Comparison of ENCODE assay signal across 10 cellular contexts in the genomic region with DNA sequence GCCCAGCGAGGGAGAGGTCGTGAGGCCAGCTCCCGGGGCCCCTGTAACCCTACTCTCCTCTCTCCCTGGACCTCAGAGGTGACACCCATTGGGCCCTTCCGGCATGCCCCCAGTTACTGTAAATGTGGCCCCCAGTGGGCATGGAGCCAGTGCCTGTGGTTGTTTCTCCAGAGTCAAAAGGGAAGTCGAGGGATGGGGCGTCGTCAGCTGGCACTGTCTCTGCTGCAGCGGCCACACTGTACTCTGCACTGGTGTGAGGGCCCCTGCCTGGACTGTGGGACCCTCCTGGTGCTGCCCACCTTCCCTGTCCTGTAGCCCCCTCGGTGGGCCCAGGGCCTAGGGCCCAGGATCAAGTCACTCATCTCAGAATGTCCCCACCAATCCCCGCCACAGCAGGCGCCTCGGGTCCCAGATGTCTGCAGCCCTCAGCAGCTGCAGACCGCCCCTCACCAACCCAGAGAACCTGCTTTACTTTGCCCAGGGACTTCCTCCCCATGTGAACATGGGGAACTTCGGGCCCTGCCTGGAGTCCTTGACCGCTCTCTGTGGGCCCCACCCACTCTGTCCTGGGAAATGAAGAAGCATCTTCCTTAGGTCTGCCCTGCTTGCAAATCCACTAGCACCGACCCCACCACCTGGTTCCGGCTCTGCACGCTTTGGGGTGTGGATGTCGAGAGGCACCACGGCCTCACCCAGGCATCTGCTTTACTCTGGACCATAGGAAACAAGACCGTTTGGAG. TPM values are rescaled to one million over a fixed set of nuclear protein-coding genes. Genes with fewer than 3 reads are reported as not detected.
A peak's percentile ranks its signal among the peaks of the same experiment; 100 is the strongest.
DNase-seq lines count a peak whose midpoint lies in the region; ATAC-seq, FAIRE-seq and TF ChIP-seq lines count a peak whose summit lies in the region.
"Had no signal": no experiment of that assay in that cellular context is flagged by ENCODE, and none has a peak within 500 bp of the region (broad histone marks: within the 10 kb centered on the region; RNA-seq: fewer than 3 reads in every experiment).

No MANE protein-coding gene starts in this region.

- H3K9ac ChIP-seq in PC-3 (ENCODE audit: low read length) (no peak overlapping the region), endothelial cell of umbilical vein (replicated peaks; ENCODE audit: extremely low read depth, insufficient read depth, low read length) (no peak overlapping the region), Karpas-422 (ENCODE audit: low read length) (no peak overlapping the region)

- H3K79me2 ChIP-seq in PC-3 (ENCODE audit: low read length) = no peaks in the 10 kb centered on the region
- no peaks in the 10 kb centered on the region for H3K79me2 ChIP-seq in endothelial cell of umbilical vein (ENCODE audit: control insufficient read depth, insufficient read depth, low read length)
- H3K79me2 ChIP-seq in osteoblast (ENCODE audit: insufficient read depth, low read length) = no peaks in the 10 kb centered on the region
- H3K79me2 ChIP-seq in Karpas-422 (ENCODE audit: low read length) = no peaks in the 10 kb centered on the region

- H3K4me3 ChIP-seq in CD8-positive, alpha-beta T cell (ENCODE audit: low read depth, low read length) = no peak overlapping the region
- H3K4me3 ChIP-seq in PC-3 (ENCODE audit: low read length) = no peak overlapping the region
- no peak overlapping the region for H3K4me3 ChIP-seq in endothelial cell of umbilical vein (replicated peaks in 1 of 3; ENCODE audit: insufficient read depth in 1 of 3, low read depth in 1 of 3, low read length in 3 of 3)
- peak overlapping the region; percentile 40 for H3K4me3 ChIP-seq in osteoblast (ENCODE audit: insufficient read depth, low read length)
- H3K4me3 ChIP-seq in Karpas-422 (ENCODE audit: low read length) = no peak overlapping the region

- H3K36me3 ChIP-seq in CD8-positive, alpha-beta T cell (ENCODE audit: insufficient read depth, low read length) = no peaks in the 10 kb centered on the region
- H3K36me3 ChIP-seq in PC-3 (ENCODE audit: low read depth, low read length) (no peaks in the 10 kb centered on the region), endothelial cell of umbilical vein (ENCODE audit: control insufficient read depth in 2 of 2, extremely low read depth in 1 of 2, insufficient read depth in 2 of 2, low read length in 2 of 2) (no peaks in the 10 kb centered on the region), osteoblast (ENCODE audit: insufficient read depth, low read length) (no peaks in the 10 kb centered on the region), Karpas-422 (ENCODE audit: insufficient read depth, low read length) (no peaks in the 10 kb centered on the region)

- intact Hi-C loops in CD8-positive, alpha-beta T cell (cut with DNase I, micrococcal nuclease) = no loop called here
- intact Hi-C loops in PC-3 (cut with micrococcal nuclease) = no loop called here
- intact Hi-C loops in endothelial cell of umbilical vein (cut with micrococcal nuclease) = no loop called here

- POLR2A ChIA-PET in CD8-positive, alpha-beta T cell (lab: Charles Lee) = no interaction called here
- POLR2A ChIA-PET in PC-3 (lab: Charles Lee; ENCODE audit: unreplicated experiment) (no interaction called here), endothelial cell of umbilical vein (lab: Charles Lee) (interaction anchor here (0.9 kb wide), 1 partner anchor 234 kb away, joined by 3 read pairs; no protein-coding TSS in a partner anchor)

- no peaks in the 10 kb centered on the region for H3K27me3 ChIP-seq in CD8-positive, alpha-beta T cell (ENCODE audit: insufficient read depth, low read length)
- H3K27me3 ChIP-seq in PC-3 (ENCODE audit: low read length) (no peaks in the 10 kb centered on the region), endothelial cell of umbilical vein (ENCODE audit: control insufficient read depth in 2 of 2, insufficient read depth in 2 of 2, low read length in 2 of 2) (no peaks in the 10 kb centered on the region), osteoblast (ENCODE audit: insufficient read depth, low read length) (no peaks in the 10 kb centered on the region), Karpas-422 (ENCODE audit: low read length) (no peaks in the 10 kb centered on the region)

- peak overlapping the region; percentile 7; the same call in 1 of the 2 replicates for H3K4me2 ChIP-seq in PC-3 (ENCODE audit: low read length)
- no peak overlapping the region for H3K4me2 ChIP-seq in endothelial cell of umbilical vein (ENCODE audit: insufficient read depth, low read length)
- H3K4me2 ChIP-seq in osteoblast (ENCODE audit: insufficient read depth, low read length) = peak overlapping the region; percentile 48
- no peak overlapping the region for H3K4me2 ChIP-seq in Karpas-422 (ENCODE audit: low read depth, low read length, poor library complexity, severe bottlenecking)

- CTCF ChIA-PET in CD8-positive, alpha-beta T cell (lab: Charles Lee) = interaction anchor here (0.8 to 9.9 kb wide), 4 partner anchors 13 to 65 kb away, joined by 3 to 97 read pairs (median 4); no protein-coding TSS in a partner anchor
- CTCF ChIA-PET in PC-3 (lab: Charles Lee) = no interaction called here
- CTCF ChIA-PET in endothelial cell of umbilical vein (lab: Charles Lee) = interaction anchor here (0.8 to 1.3 kb wide), 3 partner anchors 10 to 19 kb away, joined by 3 to 5 read pairs (median 3); no protein-coding TSS in a partner anchor

- H3K9me1 ChIP-seq in endothelial cell of umbilical vein (replicated peaks; ENCODE audit: control insufficient read depth, extremely low read depth, insufficient read depth, low read length) = no peaks in the 10 kb centered on the region

- no TSS peak for BruUV-seq in PC-3 (replicated peaks; lab: Mats Ljungman, UMichigan)
- BruUV-seq in endothelial cell of umbilical vein (replicated peaks; lab: Mats Ljungman, UMichigan) = no TSS peak

- no peaks in the 10 kb centered on the region for H3F3A ChIP-seq in PC-3 (ENCODE audit: low read length, unreplicated experiment)

- H3K9me2 ChIP-seq in PC-3 (replicated peaks; ENCODE audit: low read length) (no peaks in the 10 kb centered on the region), Karpas-422 (replicated peaks; ENCODE audit: insufficient read depth, low read length) (no peaks in the 10 kb centered on the region)

- TF ChIP-seq POLR2A in endothelial cell of umbilical vein (IDR thresholded peaks at IDR 0.05; ENCODE audit: low read depth, low read length) = no peak

- FAIRE-seq in endothelial cell of umbilical vein (lab: Jason Lieb, UNC) (no peak), GM19239 (lab: Jason Lieb, UNC) (no peak)
- FAIRE-seq: G401.6 had no signal

- DNase-seq in CD8-positive, alpha-beta T cell = no peak
- no peak for DNase-seq in PC-3
- DNase-seq in endothelial cell of umbilical vein (ENCODE audit: low read depth, low spot score) = no peak
- DNase-seq in osteoblast (ENCODE audit: insufficient read length, low spot score, missing footprints) = peak; percentile 34
- no peak for DNase-seq in Karpas-422
- DNase-seq in NCI-H2107 (lab: John Stamatoyannopoulos, UW) = no peak
- no peak for DNase-seq in GM19239 (ENCODE audit: insufficient read length, low spot score)
- no peak for DNase-seq in NCI-H82 (lab: John Stamatoyannopoulos, UW)

- no peaks in the 10 kb centered on the region for H3K9me3 ChIP-seq in CD8-positive, alpha-beta T cell (ENCODE audit: low read length)
- H3K9me3 ChIP-seq in PC-3 (ENCODE audit: low read length) (no peaks in the 10 kb centered on the region), endothelial cell of umbilical vein (replicated peaks; ENCODE audit: control insufficient read depth, insufficient read depth, low read length) (no peaks in the 10 kb centered on the region), osteoblast (ENCODE audit: low read depth, low read length) (no peaks in the 10 kb centered on the region), Karpas-422 (ENCODE audit: low read length) (no peaks in the 10 kb centered on the region)

- H3K27ac Mint-ChIP-seq in CD8-positive, alpha-beta T cell = peak overlapping the region; percentile 60

- no peak for TF ChIP-seq CTCF in CD8-positive, alpha-beta T cell (IDR thresholded peaks at IDR 0.05)
- TF ChIP-seq CTCF in PC-3 (conservative IDR thresholded peaks at IDR 0.05; ENCODE audit: low read depth, low read length) = no peak
- no peak for TF ChIP-seq CTCF in endothelial cell of umbilical vein (IDR thresholded peaks at IDR 0.05; ENCODE audit: extremely low read depth in 1 of 2, insufficient read depth in 1 of 2, low read depth in 1 of 2, low read length in 2 of 2)
- TF ChIP-seq CTCF in osteoblast (IDR thresholded peaks at IDR 0.05; ENCODE audit: extremely low read depth, low read depth, low read length) = no peak

- no peaks in the 10 kb centered on the region for H3K36me3 Mint-ChIP-seq in CD8-positive, alpha-beta T cell
- H3K36me3 Mint-ChIP-seq: brain had no signal

- H3K27ac ChIP-seq in CD8-positive, alpha-beta T cell (ENCODE audit: low read depth, low read length) = no peak overlapping the region
- H3K27ac ChIP-seq in PC-3 (ENCODE audit: low read length) = no peak overlapping the region
- H3K27ac ChIP-seq in endothelial cell of umbilical vein (ENCODE audit: insufficient read depth, low read depth, low read length) = no peak overlapping the region
- H3K27ac ChIP-seq in osteoblast (ENCODE audit: low read depth, low read length) = peak overlapping the region; percentile 97
- H3K27ac ChIP-seq in Karpas-422 (ENCODE audit: low read length) = no peak overlapping the region

- ATAC-seq in CD8-positive, alpha-beta T cell = no peak
- ATAC-seq in PC-3 = no peak

- dilution Hi-C loops in endothelial cell of umbilical vein (cut with MboI; ENCODE audit: extremely low pct_ligation_motif_present, low sequenced_read_pairs) = no loop called here

- H3K4me3 Mint-ChIP-seq in CD8-positive, alpha-beta T cell = no peak overlapping the region
- H3K4me3 Mint-ChIP-seq: brain had no signal

- H2AFZ ChIP-seq in PC-3 (ENCODE audit: low read length) (no peak overlapping the region), endothelial cell of umbilical vein (ENCODE audit: low read depth, low read length) (peak overlapping the region; percentile 21), osteoblast (ENCODE audit: low read length) (peak overlapping the region; percentile 88), Karpas-422 (ENCODE audit: low read length) (no peak overlapping the region)

- no peaks in the 10 kb centered on the region for H3K27me3 Mint-ChIP-seq in CD8-positive, alpha-beta T cell (ENCODE audit: low read depth)

- no peaks in the 10 kb centered on the region for H3K9me3 Mint-ChIP-seq in CD8-positive, alpha-beta T cell

- no peaks in the 10 kb centered on the region for H4K20me1 ChIP-seq in PC-3 (ENCODE audit: low read length)
- no peaks in the 10 kb centered on the region for H4K20me1 ChIP-seq in endothelial cell of umbilical vein (replicated peaks; ENCODE audit: control insufficient read depth, extremely low read depth, insufficient read depth, low read length)
- H4K20me1 ChIP-seq in osteoblast (ENCODE audit: insufficient read depth, low read length) = no peaks in the 10 kb centered on the region
- H4K20me1 ChIP-seq in Karpas-422 (ENCODE audit: insufficient read depth, low read depth, low read length) = peaks cover 13% of the 10 kb centered on the region; the same call in 1 of the 2 replicates

- peaks cover 27% of the 10 kb centered on the region for H3K4me1 ChIP-seq in CD8-positive, alpha-beta T cell (ENCODE audit: insufficient read depth, low read length)
- H3K4me1 ChIP-seq in PC-3 (ENCODE audit: insufficient read depth, low read length) (peaks cover 14% of the 10 kb centered on the region), endothelial cell of umbilical vein (ENCODE audit: control insufficient read depth, extremely low read depth, insufficient read depth, low read length) (peaks cover 24% of the 10 kb centered on the region), osteoblast (ENCODE audit: insufficient read depth, low read length) (peaks cover 28% of the 10 kb centered on the region), Karpas-422 (ENCODE audit: low read length) (no peaks in the 10 kb centered on the region)

- H3K4me1 Mint-ChIP-seq in CD8-positive, alpha-beta T cell (ENCODE audit: low read depth) = peaks cover 35% of the 10 kb centered on the region

RNA-seq across cellular contexts. Expression of gene TNFRSF1B, which starts 23.7 kb away (rescaled TPM):
- 100 to 1,000 TPM in 1 of 2 experiments, 10 to 100 TPM in 1; 82.6 to 100 TPM for total RNA-seq in CD8-positive, alpha-beta T cell
- total RNA-seq in PC-3 (2014; rRNA removed) (0.29 and 1.3 TPM in 2 replicates), endothelial cell of umbilical vein (65.9 and 66.0 TPM in 2 replicates), osteoblast (11.2 and 12.7 TPM in 2 replicates)
- 53.6 and 65.3 TPM in 2 replicates for polyA plus RNA-seq in endothelial cell of umbilical vein
- polyA plus RNA-seq in endothelial cell of umbilical vein (2011; cell fraction: cytosol; rRNA removed) = 40.5 and 47.6 TPM in 2 replicates
- polyA plus RNA-seq in endothelial cell of umbilical vein (2011; cell fraction: nucleus; rRNA removed) = 19.3 and 20.1 TPM in 2 replicates
- polyA plus RNA-seq in endothelial cell of umbilical vein (2012) = 13.8 and 21.1 TPM in 2 replicates
- 51.1 and 52.4 TPM in 2 replicates for polyA minus RNA-seq in endothelial cell of umbilical vein
- not detected for polyA minus RNA-seq in endothelial cell of umbilical vein (2011; cell fraction: cytosol; rRNA and poly(A)+ RNA removed)
- polyA minus RNA-seq in endothelial cell of umbilical vein (2011; cell fraction: nucleus; rRNA and poly(A)+ RNA removed) = 10.7 and 15.4 TPM in 2 replicates
- total RNA-seq in Karpas-422 (2014; rRNA removed; shearing (Covaris generic); ENCODE audit: low replicate concordance) = not detected in 2 replicates

Comparison
In these comparisons a context has a peak if more than half of its experiments do, and no peak if none do; other contexts are left out.
1. H2AFZ ChIP-seq: peak in endothelial cell of umbilical vein (single experiment) and osteoblast (single experiment); none in PC-3 (single experiment) and Karpas-422 (single experiment).
2. H3K4me2 ChIP-seq: peak in PC-3 (single experiment) and osteoblast (single experiment); none in endothelial cell of umbilical vein (single experiment) and Karpas-422 (single experiment).